Comparison of ENCODE assay signal across 9 cellular contexts in the genomic region with DNA sequence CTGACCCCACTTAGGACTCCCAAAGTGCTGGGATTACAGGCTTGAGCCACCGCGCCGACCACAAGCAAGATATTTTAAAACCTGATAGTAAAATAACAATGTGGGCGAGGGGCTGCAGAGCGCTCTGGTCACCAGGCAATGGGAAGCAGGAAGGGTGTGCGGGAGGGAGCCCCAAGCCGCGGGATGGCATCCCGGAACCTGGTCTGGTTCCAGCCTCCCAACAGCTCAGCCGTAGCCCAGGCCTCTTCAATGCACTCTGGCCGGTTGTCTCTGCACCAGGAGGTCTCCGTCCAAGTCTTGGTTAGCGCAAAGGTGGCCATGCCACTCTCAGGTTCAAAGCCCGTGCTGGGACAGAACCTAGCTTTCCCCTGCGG. TPM values are rescaled to one million over a fixed set of nuclear protein-coding genes. Genes with fewer than 3 reads are reported as not detected.
DNase-seq lines count a peak whose midpoint lies in the region; ATAC-seq, FAIRE-seq and TF ChIP-seq lines count a peak whose summit lies in the region.
"Had no signal": no experiment of that assay in that cellular context is flagged by ENCODE, and none has a peak within 500 bp of the region (broad histone marks: within the 10 kb centered on the region; RNA-seq: fewer than 3 reads in every experiment).

No MANE protein-coding gene starts in this region.

- BruUV-seq in endothelial cell of umbilical vein (replicated peaks; lab: Mats Ljungman, UMichigan): no TSS peak

- H3K4me2 ChIP-seq in OCI-LY3 (ENCODE audit: low read length) (peak overlapping the region; percentile 98), endothelial cell of umbilical vein (ENCODE audit: insufficient read depth, low read length) (peak overlapping the region; percentile 51)

- intact Hi-C loops in CD4-positive, alpha-beta memory T cell (cut with micrococcal nuclease): no loop called here
- intact Hi-C loops in endothelial cell of umbilical vein (cut with micrococcal nuclease) (no loop called here), ovary (cut with DNase I) (no loop called here)

- no peaks in the 10 kb centered on the region for H3K36me3 ChIP-seq in CD4-positive, alpha-beta memory T cell (ENCODE audit: insufficient read depth, low read length)
- H3K36me3 ChIP-seq in OCI-LY3 (replicated peaks; ENCODE audit: low read depth, low read length): peaks cover 28% of the 10 kb centered on the region
- peaks cover 0 to 19% of the 10 kb centered on the region in 2 experiments for H3K36me3 ChIP-seq in endothelial cell of umbilical vein (ENCODE audit: control insufficient read depth in 2 of 2, extremely low read depth in 1 of 2, insufficient read depth in 2 of 2, low read length in 2 of 2)
- no peaks in the 10 kb centered on the region for H3K36me3 ChIP-seq in ovary

- H3K79me2 ChIP-seq in OCI-LY3 (ENCODE audit: low read length) (peaks cover 10% of the 10 kb centered on the region), endothelial cell of umbilical vein (ENCODE audit: control insufficient read depth, insufficient read depth, low read length) (peaks cover 6% of the 10 kb centered on the region)

- H3K9ac ChIP-seq in OCI-LY3 (ENCODE audit: low read length) (peak overlapping the region; percentile 75), endothelial cell of umbilical vein (replicated peaks; ENCODE audit: extremely low read depth, insufficient read depth, low read length) (no peak overlapping the region)

- H3K27me3 Mint-ChIP-seq in CD4-positive, alpha-beta memory T cell: no peaks in the 10 kb centered on the region
- H3K27me3 Mint-ChIP-seq in progenitor cell of endocrine pancreas: peaks cover 52% of the 10 kb centered on the region

- TF ChIP-seq EP300 in ovary (IDR thresholded peaks at IDR 0.05): no peak

- CTCF ChIA-PET in CD4-positive, alpha-beta memory T cell (lab: Charles Lee; ENCODE audit: partially characterized antibody): interaction anchor here (1.5 to 2.6 kb wide), 5 partner anchors 9 to 30 kb away, joined by 4 to 16 read pairs (median 9); partner anchors contain the start of genes MAN1B1 and NPDC1
- CTCF ChIA-PET in endothelial cell of umbilical vein (lab: Charles Lee): interaction anchor here (1.0 to 3.7 kb wide), 6 partner anchors 10 to 225 kb away, joined by 3 to 29 read pairs (median 10); partner anchors contain the start of genes MAN1B1, NPDC1 and NRARP

- no peak overlapping the region for H3K4me3 ChIP-seq in CD4-positive, alpha-beta memory T cell (ENCODE audit: low read length in 2 of 2)
- H3K4me3 ChIP-seq in OCI-LY3 (ENCODE audit: low read length): peak overlapping the region; percentile 89
- peak overlapping the region in 1 of 3 experiments; percentile 88 for H3K4me3 ChIP-seq in endothelial cell of umbilical vein (replicated peaks in 1 of 3; ENCODE audit: insufficient read depth in 1 of 3, low read depth in 1 of 3, low read length in 3 of 3)
- no peak overlapping the region for H3K4me3 ChIP-seq in ovary

- peaks cover 8% of the 10 kb centered on the region for H3K4me1 ChIP-seq in CD4-positive, alpha-beta memory T cell (ENCODE audit: insufficient read depth, low read length)
- H3K4me1 ChIP-seq in OCI-LY3 (ENCODE audit: low read length) (peaks cover 12% of the 10 kb centered on the region), endothelial cell of umbilical vein (ENCODE audit: control insufficient read depth, extremely low read depth, insufficient read depth, low read length) (peaks cover 5% of the 10 kb centered on the region), ovary (ENCODE audit: insufficient read depth) (peaks cover 5% of the 10 kb centered on the region)

- H3K9me1 ChIP-seq in endothelial cell of umbilical vein (replicated peaks; ENCODE audit: control insufficient read depth, extremely low read depth, insufficient read depth, low read length): no peaks in the 10 kb centered on the region

- no peak for DNase-seq in CD4-positive, alpha-beta memory T cell
- no peak for DNase-seq in endothelial cell of umbilical vein (ENCODE audit: low read depth, low spot score)
- no peak for DNase-seq in progenitor cell of endocrine pancreas (ENCODE audit: low spot score, unreplicated experiment)
- no peak for DNase-seq in occipital lobe (lab: John Stamatoyannopoulos, UW)
- no peak for DNase-seq in ovary
- DNase-seq: activated CD4-positive, CD25-positive, alpha-beta regulatory T cell treated with anti-CD3 and anti-CD28 coated beads, Interleukin-2, amount 50 U/mL, for 72 hours had no signal

- no peak overlapping the region for H3K27ac ChIP-seq in CD4-positive, alpha-beta memory T cell (ENCODE audit: low read depth, low read length)
- H3K27ac ChIP-seq in OCI-LY3 (ENCODE audit: low read length): no peak overlapping the region
- no peak overlapping the region for H3K27ac ChIP-seq in endothelial cell of umbilical vein (ENCODE audit: insufficient read depth, low read depth, low read length)
- no peak overlapping the region for H3K27ac ChIP-seq in ovary

- H3K9me3 Mint-ChIP-seq in CD4-positive, alpha-beta memory T cell: no peaks in the 10 kb centered on the region
- H3K9me3 Mint-ChIP-seq in progenitor cell of endocrine pancreas (ENCODE audit: low read depth): no peaks in the 10 kb centered on the region

- dilution Hi-C loops in endothelial cell of umbilical vein (cut with MboI; ENCODE audit: extremely low pct_ligation_motif_present, low sequenced_read_pairs): no loop called here

- POLR2A ChIA-PET in CD4-positive, alpha-beta memory T cell (lab: Charles Lee; ENCODE audit: partially characterized antibody): interaction anchor here (1.2 to 2.6 kb wide), 5 partner anchors 9 to 349 kb away, joined by 3 to 30 read pairs (median 4); partner anchors contain the start of genes MAN1B1 and TRAF2
- POLR2A ChIA-PET in endothelial cell of umbilical vein (lab: Charles Lee): interaction anchor here (0.5 to 0.8 kb wide), 2 partner anchors 10 to 77 kb away, joined by 3 to 4 read pairs; partner anchors contain the start of gene MAN1B1

- peak overlapping the region; percentile 39 to 74 (median 58) for H3K4me3 Mint-ChIP-seq in CD4-positive, alpha-beta memory T cell
- peak overlapping the region; percentile 44 for H3K4me3 Mint-ChIP-seq in progenitor cell of endocrine pancreas (ENCODE audit: low read depth)

- peaks cover 0 to 3% of the 10 kb centered on the region in 2 donors for H3K36me3 Mint-ChIP-seq in CD4-positive, alpha-beta memory T cell
- no peaks in the 10 kb centered on the region for H3K36me3 Mint-ChIP-seq in progenitor cell of endocrine pancreas (ENCODE audit: insufficient read depth)

- no peak for TF ChIP-seq CTCF in OCI-LY3 (IDR thresholded peaks at IDR 0.05; ENCODE audit: low read depth, low read length)
- no peak for TF ChIP-seq CTCF in endothelial cell of umbilical vein (IDR thresholded peaks at IDR 0.05; ENCODE audit: extremely low read depth in 1 of 2, insufficient read depth in 1 of 2, low read depth in 1 of 2, low read length in 2 of 2)
- no peak for TF ChIP-seq CTCF in progenitor cell of endocrine pancreas (IDR thresholded peaks at IDR 0.05; ENCODE audit: unreplicated experiment)
- TF ChIP-seq CTCF in ovary (IDR thresholded peaks at IDR 0.05): no peak

- WGBS in ovary, 3 donors: 61 to 67% (median 67%) methylated on average over 15 of the region's 15 CpGs

- peak overlapping the region; percentile 88; the same call in 1 of the 2 replicates for H2AFZ ChIP-seq in OCI-LY3 (ENCODE audit: low read depth, low read length)
- peak overlapping the region; percentile 82 for H2AFZ ChIP-seq in endothelial cell of umbilical vein (ENCODE audit: low read depth, low read length)

- no peaks in the 10 kb centered on the region for H3K27me3 ChIP-seq in CD4-positive, alpha-beta memory T cell (ENCODE audit: insufficient read depth, low read length)
- no peaks in the 10 kb centered on the region for H3K27me3 ChIP-seq in OCI-LY3 (ENCODE audit: low read depth, low read length)
- H3K27me3 ChIP-seq in endothelial cell of umbilical vein (ENCODE audit: control insufficient read depth in 2 of 2, insufficient read depth in 2 of 2, low read length in 2 of 2): no peaks in the 10 kb centered on the region
- no peaks in the 10 kb centered on the region for H3K27me3 ChIP-seq in ovary

- FAIRE-seq in endothelial cell of umbilical vein (lab: Jason Lieb, UNC): no peak

- H3K27ac Mint-ChIP-seq in CD4-positive, alpha-beta memory T cell: peak overlapping the region in 3 of 7 donors; percentile 24 to 30 (median 29)
- H3K27ac Mint-ChIP-seq in progenitor cell of endocrine pancreas: no peak overlapping the region

- ATAC-seq in HG03571 (IDR thresholded peaks at IDR 0.05; ENCODE audit: unreplicated experiment) (no peak), GM18907 (IDR thresholded peaks at IDR 0.05; ENCODE audit: unreplicated experiment) (no peak)

- no peaks in the 10 kb centered on the region for H3K9me3 ChIP-seq in CD4-positive, alpha-beta memory T cell (ENCODE audit: control insufficient read depth in 1 of 2, low read length in 2 of 2)
- H3K9me3 ChIP-seq in OCI-LY3 (ENCODE audit: insufficient read depth, low read length): no peaks in the 10 kb centered on the region
- H3K9me3 ChIP-seq in endothelial cell of umbilical vein (replicated peaks; ENCODE audit: control insufficient read depth, insufficient read depth, low read length): no peaks in the 10 kb centered on the region
- H3K9me3 ChIP-seq in ovary: no peaks in the 10 kb centered on the region

- peaks cover 0 to 3% (median 1%) of the 10 kb centered on the region in 4 donors for H3K4me1 Mint-ChIP-seq in CD4-positive, alpha-beta memory T cell
- no peaks in the 10 kb centered on the region for H3K4me1 Mint-ChIP-seq in progenitor cell of endocrine pancreas (ENCODE audit: low read depth)

- peaks cover 21% of the 10 kb centered on the region for H4K20me1 ChIP-seq in OCI-LY3 (ENCODE audit: insufficient read depth, low read length)
- no peaks in the 10 kb centered on the region for H4K20me1 ChIP-seq in endothelial cell of umbilical vein (replicated peaks; ENCODE audit: control insufficient read depth, extremely low read depth, insufficient read depth, low read length)

- TF ChIP-seq POLR2A in endothelial cell of umbilical vein (IDR thresholded peaks at IDR 0.05; ENCODE audit: low read depth, low read length): no peak
- no peak for TF ChIP-seq POLR2A in ovary (IDR thresholded peaks at IDR 0.05)

RNA-seq across cellular contexts. Expression of gene UAP1L1, which starts 0.7 kb away (rescaled TPM):
- total RNA-seq in CD4-positive, alpha-beta memory T cell: 10 to 100 TPM; 10.6 to 12.5 TPM
- polyA plus RNA-seq in CD4-positive, alpha-beta memory T cell: 1 to 10 TPM in 1 of 2 donors, under 1 TPM in 1; 0.81 to 2.9 TPM
- total RNA-seq in endothelial cell of umbilical vein: 38.1 and 41.7 TPM in 2 replicates
- polyA plus RNA-seq in endothelial cell of umbilical vein: 26.0 and 31.0 TPM in 2 replicates
- 9.6 and 12.4 TPM in 2 replicates for polyA plus RNA-seq in endothelial cell of umbilical vein (2011; cell fraction: cytosol; rRNA removed)
- 78.3 and 99.1 TPM in 2 replicates for polyA plus RNA-seq in endothelial cell of umbilical vein (2011; cell fraction: nucleus; rRNA removed)
- 15.9 and 21.8 TPM in 2 replicates for polyA plus RNA-seq in endothelial cell of umbilical vein (2012)
- 14.5 and 17.0 TPM in 2 replicates for polyA minus RNA-seq in endothelial cell of umbilical vein
- polyA minus RNA-seq in endothelial cell of umbilical vein (2011; cell fraction: cytosol; rRNA and poly(A)+ RNA removed): 1.2 TPM
- polyA minus RNA-seq in endothelial cell of umbilical vein (2011; cell fraction: nucleus; rRNA and poly(A)+ RNA removed): 10.9 and 17.4 TPM in 2 replicates
- total RNA-seq in progenitor cell of endocrine pancreas: 0.57 and 1.5 TPM in 2 replicates
- total RNA-seq in occipital lobe: 0.31 TPM
- 1 to 10 TPM; 1.3 to 6.3 (median 4.1) TPM for total RNA-seq in ovary
- 1 to 10 TPM; 3.0 to 4.1 TPM for polyA plus RNA-seq in ovary

RNA-seq across cellular contexts. Expression of gene SAPCD2, which starts 6.3 kb away (rescaled TPM):
- total RNA-seq in CD4-positive, alpha-beta memory T cell: under 1 TPM; 0.09 to 0.11 TPM
- under 1 TPM; 0.10 to 0.15 TPM for polyA plus RNA-seq in CD4-positive, alpha-beta memory T cell
- total RNA-seq in endothelial cell of umbilical vein (24.3 and 27.8 TPM in 2 replicates), progenitor cell of endocrine pancreas (15.1 and 15.3 TPM in 2 replicates), occipital lobe (1.6 TPM), ovary (under 1 TPM in 5 of 7 donors, not detected in 2; 0.24 to 0.62 (median 0.37) TPM)
- polyA plus RNA-seq in endothelial cell of umbilical vein (11.5 and 13.2 TPM in 2 replicates), ovary (under 1 TPM; 0.10 to 0.15 TPM)
- 13.1 and 17.1 TPM in 2 replicates for polyA plus RNA-seq in endothelial cell of umbilical vein (2011; cell fraction: cytosol; rRNA removed)
- polyA plus RNA-seq in endothelial cell of umbilical vein (2011; cell fraction: nucleus; rRNA removed): 10.8 and 13.8 TPM in 2 replicates
- 8.2 and 11.9 TPM in 2 replicates for polyA plus RNA-seq in endothelial cell of umbilical vein (2012)
- polyA minus RNA-seq in endothelial cell of umbilical vein: 5.1 and 6.9 TPM in 2 replicates
- polyA minus RNA-seq in endothelial cell of umbilical vein (2011; cell fraction: cytosol; rRNA and poly(A)+ RNA removed): 45.6 TPM
- polyA minus RNA-seq in endothelial cell of umbilical vein (2011; cell fraction: nucleus; rRNA and poly(A)+ RNA removed): 4.0 and 4.3 TPM in 2 replicates

RNA-seq across cellular contexts. Expression of gene MAN1B1, which starts 10.2 kb away (rescaled TPM):
- total RNA-seq in CD4-positive, alpha-beta memory T cell: 10 to 100 TPM; 63.3 to 71.0 TPM
- 10 to 100 TPM; 35.4 to 37.5 TPM for polyA plus RNA-seq in CD4-positive, alpha-beta memory T cell
- total RNA-seq in endothelial cell of umbilical vein: 67.7 and 75.3 TPM in 2 replicates
- polyA plus RNA-seq in endothelial cell of umbilical vein: 81.0 and 83.3 TPM in 2 replicates
- 58.6 and 65.6 TPM in 2 replicates for polyA plus RNA-seq in endothelial cell of umbilical vein (2011; cell fraction: cytosol; rRNA removed)
- polyA plus RNA-seq in endothelial cell of umbilical vein (2011; cell fraction: nucleus; rRNA removed): 118 and 127 TPM in 2 replicates
- polyA plus RNA-seq in endothelial cell of umbilical vein (2012): 52.1 and 66.1 TPM in 2 replicates
- 69.3 and 85.8 TPM in 2 replicates for polyA minus RNA-seq in endothelial cell of umbilical vein
- 35.2 TPM for polyA minus RNA-seq in endothelial cell of umbilical vein (2011; cell fraction: cytosol; rRNA and poly(A)+ RNA removed)
- polyA minus RNA-seq in endothelial cell of umbilical vein (2011; cell fraction: nucleus; rRNA and poly(A)+ RNA removed): 36.4 and 41.0 TPM in 2 replicates
- 56.1 and 57.7 TPM in 2 replicates for total RNA-seq in progenitor cell of endocrine pancreas
- total RNA-seq in occipital lobe: 38.5 TPM
- total RNA-seq in ovary: 10 to 100 TPM; 30.2 to 55.1 (median 38.6) TPM
- polyA plus RNA-seq in ovary: 100 to 1,000 TPM in 1 of 2 donors, 10 to 100 TPM in 1; 44.0 to 109 TPM

RNA-seq across cellular contexts. Expression of gene ENTPD2, which starts 22.8 kb away (rescaled TPM):
- not detected for total RNA-seq in CD4-positive, alpha-beta memory T cell
- polyA plus RNA-seq in CD4-positive, alpha-beta memory T cell: not detected
- total RNA-seq in endothelial cell of umbilical vein (not detected in 2 replicates), progenitor cell of endocrine pancreas (0.19 and 0.51 TPM in 2 replicates), occipital lobe (0.16 TPM), ovary (1 to 10 TPM in 4 of 7 donors, under 1 TPM in 3; 0.12 to 5.1 (median 1.0) TPM)
- polyA plus RNA-seq in endothelial cell of umbilical vein (0.03 TPM in 1 of 2 replicates, not detected in the other), ovary (under 1 TPM; 0.32 to 0.82 TPM)
- polyA plus RNA-seq in endothelial cell of umbilical vein (2011; cell fraction: cytosol; rRNA removed): 0.05 TPM in 1 of 2 replicates, not detected in the other
- polyA plus RNA-seq in endothelial cell of umbilical vein (2011; cell fraction: nucleus; rRNA removed): not detected in 2 replicates
- not detected in 2 replicates for polyA plus RNA-seq in endothelial cell of umbilical vein (2012)
- 0.08 TPM in 1 of 2 replicates, not detected in the other for polyA minus RNA-seq in endothelial cell of umbilical vein
- not detected for polyA minus RNA-seq in endothelial cell of umbilical vein (2011; cell fraction: cytosol; rRNA and poly(A)+ RNA removed)
- not detected in 2 replicates for polyA minus RNA-seq in endothelial cell of umbilical vein (2011; cell fraction: nucleus; rRNA and poly(A)+ RNA removed)

RNA-seq across cellular contexts. Expression of gene NPDC1, which starts 30.6 kb away (rescaled TPM):
- total RNA-seq in CD4-positive, alpha-beta memory T cell: 10 to 100 TPM; 20.7 to 21.4 TPM
- polyA plus RNA-seq in CD4-positive, alpha-beta memory T cell: 10 to 100 TPM; 22.8 to 32.2 TPM
- total RNA-seq in endothelial cell of umbilical vein (157 and 181 TPM in 2 replicates), progenitor cell of endocrine pancreas (62.0 and 73.2 TPM in 2 replicates), occipital lobe (15.3 TPM), ovary (100 to 1,000 TPM in 2 of 7 donors, 10 to 100 TPM in 5; 22.3 to 112 (median 49.9) TPM)
- polyA plus RNA-seq in endothelial cell of umbilical vein (115 and 144 TPM in 2 replicates), ovary (10 to 100 TPM in 1 of 2 donors, 1 to 10 TPM in 1; 2.1 to 67.9 TPM)
- 36.8 and 76.5 TPM in 2 replicates for polyA plus RNA-seq in endothelial cell of umbilical vein (2011; cell fraction: cytosol; rRNA removed)
- 315 and 318 TPM in 2 replicates for polyA plus RNA-seq in endothelial cell of umbilical vein (2011; cell fraction: nucleus; rRNA removed)
- 82.5 and 142 TPM in 2 replicates for polyA plus RNA-seq in endothelial cell of umbilical vein (2012)
- 15.9 and 21.7 TPM in 2 replicates for polyA minus RNA-seq in endothelial cell of umbilical vein
- 49.1 TPM for polyA minus RNA-seq in endothelial cell of umbilical vein (2011; cell fraction: cytosol; rRNA and poly(A)+ RNA removed)
- polyA minus RNA-seq in endothelial cell of umbilical vein (2011; cell fraction: nucleus; rRNA and poly(A)+ RNA removed): 24.8 and 73.7 TPM in 2 replicates
